Comparison of ENCODE assay signal across 1 cellular context in genomic region chr19:18063463-18063862, GRCh38.
TF ChIP-seq lines count a peak whose summit lies in the region.

No MANE protein-coding gene starts in this region.

TF ChIP-seq in SK-N-SH, 30 proteins besides CTCF, POLR2A, EP300 and RAD21 (continued from another document):
- TF ChIP-seq, protein P1, sequence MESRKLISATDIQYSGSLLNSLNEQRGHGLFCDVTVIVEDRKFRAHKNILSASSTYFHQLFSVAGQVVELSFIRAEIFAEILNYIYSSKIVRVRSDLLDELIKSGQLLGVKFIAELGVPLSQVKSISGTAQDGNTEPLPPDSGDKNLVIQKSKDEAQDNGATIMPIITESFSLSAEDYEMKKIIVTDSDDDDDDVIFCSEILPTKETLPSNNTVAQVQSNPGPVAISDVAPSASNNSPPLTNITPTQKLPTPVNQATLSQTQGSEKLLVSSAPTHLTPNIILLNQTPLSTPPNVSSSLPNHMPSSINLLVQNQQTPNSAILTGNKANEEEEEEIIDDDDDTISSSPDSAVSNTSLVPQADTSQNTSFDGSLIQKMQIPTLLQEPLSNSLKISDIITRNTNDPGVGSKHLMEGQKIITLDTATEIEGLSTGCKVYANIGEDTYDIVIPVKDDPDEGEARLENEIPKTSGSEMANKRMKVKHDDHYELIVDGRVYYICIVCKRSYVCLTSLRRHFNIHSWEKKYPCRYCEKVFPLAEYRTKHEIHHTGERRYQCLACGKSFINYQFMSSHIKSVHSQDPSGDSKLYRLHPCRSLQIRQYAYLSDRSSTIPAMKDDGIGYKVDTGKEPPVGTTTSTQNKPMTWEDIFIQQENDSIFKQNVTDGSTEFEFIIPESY (IDR thresholded peaks at IDR 0.05; ENCODE audit: borderline replicate concordance, low read depth) = no peak
- TF ChIP-seq GATA2 (CRISPR knock-in tag; IDR thresholded peaks at IDR 0.05) = no peak
- no peak for TF ChIP-seq TCF12 (IDR thresholded peaks at IDR 0.05)
- no peak for TF ChIP-seq NFIC (IDR thresholded peaks at IDR 0.05; ENCODE audit: borderline replicate concordance)
- TF ChIP-seq NRF1 (IDR thresholded peaks at IDR 0.05; ENCODE audit: low read depth, low read length) = no peak
- TF ChIP-seq EZH2phosphoT487 (IDR thresholded peaks at IDR 0.05; ENCODE audit: borderline replicate concordance, low read depth) = no peak
- TF ChIP-seq ELF1 (IDR thresholded peaks at IDR 0.05) = no peak
- TF ChIP-seq YY1 (IDR thresholded peaks at IDR 0.05; ENCODE audit: low read depth) = no peak
- TF ChIP-seq, protein P2, sequence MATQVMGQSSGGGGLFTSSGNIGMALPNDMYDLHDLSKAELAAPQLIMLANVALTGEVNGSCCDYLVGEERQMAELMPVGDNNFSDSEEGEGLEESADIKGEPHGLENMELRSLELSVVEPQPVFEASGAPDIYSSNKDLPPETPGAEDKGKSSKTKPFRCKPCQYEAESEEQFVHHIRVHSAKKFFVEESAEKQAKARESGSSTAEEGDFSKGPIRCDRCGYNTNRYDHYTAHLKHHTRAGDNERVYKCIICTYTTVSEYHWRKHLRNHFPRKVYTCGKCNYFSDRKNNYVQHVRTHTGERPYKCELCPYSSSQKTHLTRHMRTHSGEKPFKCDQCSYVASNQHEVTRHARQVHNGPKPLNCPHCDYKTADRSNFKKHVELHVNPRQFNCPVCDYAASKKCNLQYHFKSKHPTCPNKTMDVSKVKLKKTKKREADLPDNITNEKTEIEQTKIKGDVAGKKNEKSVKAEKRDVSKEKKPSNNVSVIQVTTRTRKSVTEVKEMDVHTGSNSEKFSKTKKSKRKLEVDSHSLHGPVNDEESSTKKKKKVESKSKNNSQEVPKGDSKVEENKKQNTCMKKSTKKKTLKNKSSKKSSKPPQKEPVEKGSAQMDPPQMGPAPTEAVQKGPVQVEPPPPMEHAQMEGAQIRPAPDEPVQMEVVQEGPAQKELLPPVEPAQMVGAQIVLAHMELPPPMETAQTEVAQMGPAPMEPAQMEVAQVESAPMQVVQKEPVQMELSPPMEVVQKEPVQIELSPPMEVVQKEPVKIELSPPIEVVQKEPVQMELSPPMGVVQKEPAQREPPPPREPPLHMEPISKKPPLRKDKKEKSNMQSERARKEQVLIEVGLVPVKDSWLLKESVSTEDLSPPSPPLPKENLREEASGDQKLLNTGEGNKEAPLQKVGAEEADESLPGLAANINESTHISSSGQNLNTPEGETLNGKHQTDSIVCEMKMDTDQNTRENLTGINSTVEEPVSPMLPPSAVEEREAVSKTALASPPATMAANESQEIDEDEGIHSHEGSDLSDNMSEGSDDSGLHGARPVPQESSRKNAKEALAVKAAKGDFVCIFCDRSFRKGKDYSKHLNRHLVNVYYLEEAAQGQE (IDR thresholded peaks at IDR 0.05; ENCODE audit: low read depth, low read length) = no peak
- TF ChIP-seq, protein P3, sequence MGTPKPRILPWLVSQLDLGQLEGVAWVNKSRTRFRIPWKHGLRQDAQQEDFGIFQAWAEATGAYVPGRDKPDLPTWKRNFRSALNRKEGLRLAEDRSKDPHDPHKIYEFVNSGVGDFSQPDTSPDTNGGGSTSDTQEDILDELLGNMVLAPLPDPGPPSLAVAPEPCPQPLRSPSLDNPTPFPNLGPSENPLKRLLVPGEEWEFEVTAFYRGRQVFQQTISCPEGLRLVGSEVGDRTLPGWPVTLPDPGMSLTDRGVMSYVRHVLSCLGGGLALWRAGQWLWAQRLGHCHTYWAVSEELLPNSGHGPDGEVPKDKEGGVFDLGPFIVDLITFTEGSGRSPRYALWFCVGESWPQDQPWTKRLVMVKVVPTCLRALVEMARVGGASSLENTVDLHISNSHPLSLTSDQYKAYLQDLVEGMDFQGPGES (IDR thresholded peaks at IDR 0.05; ENCODE audit: low read depth, low read length) = no peak
- TF ChIP-seq, protein P4, sequence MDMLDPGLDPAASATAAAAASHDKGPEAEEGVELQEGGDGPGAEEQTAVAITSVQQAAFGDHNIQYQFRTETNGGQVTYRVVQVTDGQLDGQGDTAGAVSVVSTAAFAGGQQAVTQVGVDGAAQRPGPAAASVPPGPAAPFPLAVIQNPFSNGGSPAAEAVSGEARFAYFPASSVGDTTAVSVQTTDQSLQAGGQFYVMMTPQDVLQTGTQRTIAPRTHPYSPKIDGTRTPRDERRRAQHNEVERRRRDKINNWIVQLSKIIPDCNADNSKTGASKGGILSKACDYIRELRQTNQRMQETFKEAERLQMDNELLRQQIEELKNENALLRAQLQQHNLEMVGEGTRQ (IDR thresholded peaks at IDR 0.05; ENCODE audit: borderline replicate concordance, low read depth, low read length) = no peak
- no peak for TF ChIP-seq MAX (IDR thresholded peaks at IDR 0.05; ENCODE audit: low read depth)
- no peak for TF ChIP-seq TEAD4 (IDR thresholded peaks at IDR 0.05; ENCODE audit: borderline replicate concordance, insufficient read depth)
